In the genomic region with DNA sequence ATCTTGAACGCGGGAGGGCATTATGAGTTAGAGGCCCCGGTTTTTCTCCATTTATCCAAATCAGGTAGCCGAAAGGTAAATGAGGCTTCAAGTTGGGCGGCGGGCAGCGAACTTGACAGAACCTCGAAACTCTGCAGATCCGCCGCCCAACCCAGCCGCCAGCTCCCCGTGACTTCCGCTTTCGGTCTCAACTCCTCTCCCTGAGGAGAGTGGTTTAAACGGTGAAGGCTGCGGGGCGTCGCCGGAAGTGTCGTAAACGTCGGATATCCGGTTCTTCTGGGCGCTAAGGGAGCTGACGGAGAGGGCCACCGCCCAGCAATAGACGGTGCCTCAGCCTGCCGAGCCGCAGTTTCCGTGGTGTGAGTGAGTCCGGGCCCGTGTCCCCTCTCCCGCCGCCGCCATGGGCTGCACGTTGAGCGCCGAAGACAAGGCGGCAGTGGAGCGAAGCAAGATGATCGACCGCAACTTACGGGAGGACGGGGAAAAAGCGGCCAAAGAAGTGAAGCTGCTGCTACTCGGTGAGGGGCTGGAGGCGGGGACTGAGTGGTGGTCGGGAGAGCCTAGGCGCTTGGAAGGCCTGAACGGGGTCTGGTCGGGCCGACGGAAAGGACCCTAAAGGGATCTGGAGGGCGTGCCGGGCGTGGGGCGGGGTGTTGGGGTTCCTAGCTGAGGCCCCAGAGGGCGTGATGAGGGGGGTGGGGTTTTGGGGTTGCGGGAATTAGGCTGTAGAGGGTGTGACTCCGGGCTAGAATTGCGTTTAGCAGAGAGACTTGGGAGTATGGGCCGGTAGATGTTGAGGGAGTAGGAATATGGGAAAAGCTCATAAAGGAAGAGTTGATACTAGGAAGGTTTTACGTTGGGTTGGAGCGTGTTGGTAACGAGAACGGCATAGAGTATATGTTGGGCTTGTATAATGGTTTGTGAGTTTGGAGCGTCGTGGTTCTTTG, we compare ENCODE assay signal across 1 cellular context.
A peak's percentile ranks its signal among the peaks of the same experiment; 100 is the strongest.
TF ChIP-seq lines count a peak whose summit lies in the region.

A gene (plus strand): TSS at position 295 of the 947 bp plus-strand sequence. CDS start 106 bp downstream, at position 401.

TF ChIP-seq in H1, 55 proteins besides CTCF, POLR2A, EP300 and RAD21 (continues in another document):
- no peak for TF ChIP-seq BCL11A (IDR thresholded peaks at IDR 0.05; ENCODE audit: low read depth in 2 of 2, low read length in 2 of 2)
- no peak for TF ChIP-seq FOSL1 (IDR thresholded peaks at IDR 0.05; ENCODE audit: insufficient read depth, low read depth, low read length)
- no peak for TF ChIP-seq EZH2 (IDR thresholded peaks at IDR 0.05; ENCODE audit: low read depth, low read length, severe bottlenecking)
- TF ChIP-seq RXRA (IDR thresholded peaks at IDR 0.05; ENCODE audit: insufficient read depth, low read depth, low read length) = no peak
- peak; percentile 79 for TF ChIP-seq TAF7 (optimal IDR thresholded peaks at IDR 0.05; ENCODE audit: borderline replicate concordance, low read depth, low read length)
- peak; percentile 82 for TF ChIP-seq CREB1 (IDR thresholded peaks at IDR 0.05)
- TF ChIP-seq SIN3A (conservative IDR thresholded peaks at IDR 0.05 in 1 of 2, IDR thresholded peaks at IDR 0.05 in 1 of 2; ENCODE audit: low read depth in 1 of 2, low read length in 2 of 2) = peak in 1 of 2 experiments; percentile 76; a peak in 1 of 4 replicates
- TF ChIP-seq CHD1 (IDR thresholded peaks at IDR 0.05; ENCODE audit: low read depth, low read length) = no peak
- TF ChIP-seq ZNF274 (IDR thresholded peaks at IDR 0.05; ENCODE audit: borderline replicate concordance, extremely low read depth, low read length) = no peak
- no peak for TF ChIP-seq JUND (IDR thresholded peaks at IDR 0.05; ENCODE audit: low read length)
- no peak for TF ChIP-seq RFX5 (IDR thresholded peaks at IDR 0.05; ENCODE audit: borderline replicate concordance, low read depth, low read length)
- peak; percentile 98 for TF ChIP-seq ASH2L (IDR thresholded peaks at IDR 0.05; ENCODE audit: low read length)
- no peak for TF ChIP-seq RNF2 (IDR thresholded peaks at IDR 0.05; ENCODE audit: borderline replicate concordance, low read depth, low read length, missing control alignments, poor library complexity, severe bottlenecking)
- TF ChIP-seq TCF12 (IDR thresholded peaks at IDR 0.05; ENCODE audit: low read depth, low read length) = no peak
- TF ChIP-seq, protein P1, sequence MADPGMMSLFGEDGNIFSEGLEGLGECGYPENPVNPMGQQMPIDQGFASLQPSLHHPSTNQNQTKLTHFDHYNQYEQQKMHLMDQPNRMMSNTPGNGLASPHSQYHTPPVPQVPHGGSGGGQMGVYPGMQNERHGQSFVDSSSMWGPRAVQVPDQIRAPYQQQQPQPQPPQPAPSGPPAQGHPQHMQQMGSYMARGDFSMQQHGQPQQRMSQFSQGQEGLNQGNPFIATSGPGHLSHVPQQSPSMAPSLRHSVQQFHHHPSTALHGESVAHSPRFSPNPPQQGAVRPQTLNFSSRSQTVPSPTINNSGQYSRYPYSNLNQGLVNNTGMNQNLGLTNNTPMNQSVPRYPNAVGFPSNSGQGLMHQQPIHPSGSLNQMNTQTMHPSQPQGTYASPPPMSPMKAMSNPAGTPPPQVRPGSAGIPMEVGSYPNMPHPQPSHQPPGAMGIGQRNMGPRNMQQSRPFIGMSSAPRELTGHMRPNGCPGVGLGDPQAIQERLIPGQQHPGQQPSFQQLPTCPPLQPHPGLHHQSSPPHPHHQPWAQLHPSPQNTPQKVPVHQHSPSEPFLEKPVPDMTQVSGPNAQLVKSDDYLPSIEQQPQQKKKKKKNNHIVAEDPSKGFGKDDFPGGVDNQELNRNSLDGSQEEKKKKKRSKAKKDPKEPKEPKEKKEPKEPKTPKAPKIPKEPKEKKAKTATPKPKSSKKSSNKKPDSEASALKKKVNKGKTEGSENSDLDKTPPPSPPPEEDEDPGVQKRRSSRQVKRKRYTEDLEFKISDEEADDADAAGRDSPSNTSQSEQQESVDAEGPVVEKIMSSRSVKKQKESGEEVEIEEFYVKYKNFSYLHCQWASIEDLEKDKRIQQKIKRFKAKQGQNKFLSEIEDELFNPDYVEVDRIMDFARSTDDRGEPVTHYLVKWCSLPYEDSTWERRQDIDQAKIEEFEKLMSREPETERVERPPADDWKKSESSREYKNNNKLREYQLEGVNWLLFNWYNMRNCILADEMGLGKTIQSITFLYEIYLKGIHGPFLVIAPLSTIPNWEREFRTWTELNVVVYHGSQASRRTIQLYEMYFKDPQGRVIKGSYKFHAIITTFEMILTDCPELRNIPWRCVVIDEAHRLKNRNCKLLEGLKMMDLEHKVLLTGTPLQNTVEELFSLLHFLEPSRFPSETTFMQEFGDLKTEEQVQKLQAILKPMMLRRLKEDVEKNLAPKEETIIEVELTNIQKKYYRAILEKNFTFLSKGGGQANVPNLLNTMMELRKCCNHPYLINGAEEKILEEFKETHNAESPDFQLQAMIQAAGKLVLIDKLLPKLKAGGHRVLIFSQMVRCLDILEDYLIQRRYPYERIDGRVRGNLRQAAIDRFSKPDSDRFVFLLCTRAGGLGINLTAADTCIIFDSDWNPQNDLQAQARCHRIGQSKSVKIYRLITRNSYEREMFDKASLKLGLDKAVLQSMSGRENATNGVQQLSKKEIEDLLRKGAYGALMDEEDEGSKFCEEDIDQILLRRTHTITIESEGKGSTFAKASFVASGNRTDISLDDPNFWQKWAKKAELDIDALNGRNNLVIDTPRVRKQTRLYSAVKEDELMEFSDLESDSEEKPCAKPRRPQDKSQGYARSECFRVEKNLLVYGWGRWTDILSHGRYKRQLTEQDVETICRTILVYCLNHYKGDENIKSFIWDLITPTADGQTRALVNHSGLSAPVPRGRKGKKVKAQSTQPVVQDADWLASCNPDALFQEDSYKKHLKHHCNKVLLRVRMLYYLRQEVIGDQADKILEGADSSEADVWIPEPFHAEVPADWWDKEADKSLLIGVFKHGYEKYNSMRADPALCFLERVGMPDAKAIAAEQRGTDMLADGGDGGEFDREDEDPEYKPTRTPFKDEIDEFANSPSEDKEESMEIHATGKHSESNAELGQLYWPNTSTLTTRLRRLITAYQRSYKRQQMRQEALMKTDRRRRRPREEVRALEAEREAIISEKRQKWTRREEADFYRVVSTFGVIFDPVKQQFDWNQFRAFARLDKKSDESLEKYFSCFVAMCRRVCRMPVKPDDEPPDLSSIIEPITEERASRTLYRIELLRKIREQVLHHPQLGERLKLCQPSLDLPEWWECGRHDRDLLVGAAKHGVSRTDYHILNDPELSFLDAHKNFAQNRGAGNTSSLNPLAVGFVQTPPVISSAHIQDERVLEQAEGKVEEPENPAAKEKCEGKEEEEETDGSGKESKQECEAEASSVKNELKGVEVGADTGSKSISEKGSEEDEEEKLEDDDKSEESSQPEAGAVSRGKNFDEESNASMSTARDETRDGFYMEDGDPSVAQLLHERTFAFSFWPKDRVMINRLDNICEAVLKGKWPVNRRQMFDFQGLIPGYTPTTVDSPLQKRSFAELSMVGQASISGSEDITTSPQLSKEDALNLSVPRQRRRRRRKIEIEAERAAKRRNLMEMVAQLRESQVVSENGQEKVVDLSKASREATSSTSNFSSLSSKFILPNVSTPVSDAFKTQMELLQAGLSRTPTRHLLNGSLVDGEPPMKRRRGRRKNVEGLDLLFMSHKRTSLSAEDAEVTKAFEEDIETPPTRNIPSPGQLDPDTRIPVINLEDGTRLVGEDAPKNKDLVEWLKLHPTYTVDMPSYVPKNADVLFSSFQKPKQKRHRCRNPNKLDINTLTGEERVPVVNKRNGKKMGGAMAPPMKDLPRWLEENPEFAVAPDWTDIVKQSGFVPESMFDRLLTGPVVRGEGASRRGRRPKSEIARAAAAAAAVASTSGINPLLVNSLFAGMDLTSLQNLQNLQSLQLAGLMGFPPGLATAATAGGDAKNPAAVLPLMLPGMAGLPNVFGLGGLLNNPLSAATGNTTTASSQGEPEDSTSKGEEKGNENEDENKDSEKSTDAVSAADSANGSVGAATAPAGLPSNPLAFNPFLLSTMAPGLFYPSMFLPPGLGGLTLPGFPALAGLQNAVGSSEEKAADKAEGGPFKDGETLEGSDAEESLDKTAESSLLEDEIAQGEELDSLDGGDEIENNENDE (IDR thresholded peaks at IDR 0.05; ENCODE audit: insufficient replicate concordance, low read length) = no peak
- peak in 1 of 2 experiments; percentile 84; a peak in 1 of 4 replicates for TF ChIP-seq HDAC2 (IDR thresholded peaks at IDR 0.05; ENCODE audit: borderline replicate concordance in 1 of 2, low read depth in 2 of 2, low read length in 2 of 2)
- TF ChIP-seq CBX8 (IDR thresholded peaks at IDR 0.05; ENCODE audit: borderline replicate concordance, low read depth, low read length) = no peak
- TF ChIP-seq NANOG (IDR thresholded peaks at IDR 0.05; ENCODE audit: insufficient read depth, low read depth, low read length, poor library complexity, severe bottlenecking) = no peak
- no peak for TF ChIP-seq KDM1A (IDR thresholded peaks at IDR 0.05; ENCODE audit: borderline replicate concordance, low read length)
- no peak for TF ChIP-seq HDAC6 (IDR thresholded peaks at IDR 0.05; ENCODE audit: low read depth, low read length)
- TF ChIP-seq TBP (IDR thresholded peaks at IDR 0.05; ENCODE audit: low read depth, low read length) = peak; percentile 92
- no peak for TF ChIP-seq NRF1 (IDR thresholded peaks at IDR 0.05; ENCODE audit: low read depth, low read length)
- no peak for TF ChIP-seq TEAD4 (IDR thresholded peaks at IDR 0.05; ENCODE audit: low read depth, low read length)
- no peak for TF ChIP-seq JUN (IDR thresholded peaks at IDR 0.05; ENCODE audit: low read depth, low read length)
- no peak for TF ChIP-seq CTBP2 (IDR thresholded peaks at IDR 0.05; ENCODE audit: borderline replicate concordance, insufficient read depth, insufficient read length, low read length)
- TF ChIP-seq SAP30 (IDR thresholded peaks at IDR 0.05; ENCODE audit: insufficient read depth, insufficient replicate concordance, low read length) = no peak
- no peak for TF ChIP-seq SP4 (IDR thresholded peaks at IDR 0.05; ENCODE audit: low read length)
- peak; percentile 31; the same call in 1 of the 2 replicates for TF ChIP-seq GTF2F1 (IDR thresholded peaks at IDR 0.05; ENCODE audit: borderline replicate concordance, low read depth, low read length)
- no peak for TF ChIP-seq CHD2 (IDR thresholded peaks at IDR 0.05; ENCODE audit: low read length)
- TF ChIP-seq BRCA1 (IDR thresholded peaks at IDR 0.05; ENCODE audit: low read depth, low read length) = no peak
- TF ChIP-seq KDM5A (IDR thresholded peaks at IDR 0.05; ENCODE audit: low read length) = peak; percentile 32; the same call in 1 of the 2 replicates
- no peak for TF ChIP-seq SP2 (IDR thresholded peaks at IDR 0.05; ENCODE audit: low read length)
- TF ChIP-seq SIX5 (IDR thresholded peaks at IDR 0.05; ENCODE audit: low read depth, low read length) = no peak
- no peak for TF ChIP-seq EGR1 (IDR thresholded peaks at IDR 0.05; ENCODE audit: borderline replicate concordance, low read depth, low read length)
- TF ChIP-seq, protein P2, sequence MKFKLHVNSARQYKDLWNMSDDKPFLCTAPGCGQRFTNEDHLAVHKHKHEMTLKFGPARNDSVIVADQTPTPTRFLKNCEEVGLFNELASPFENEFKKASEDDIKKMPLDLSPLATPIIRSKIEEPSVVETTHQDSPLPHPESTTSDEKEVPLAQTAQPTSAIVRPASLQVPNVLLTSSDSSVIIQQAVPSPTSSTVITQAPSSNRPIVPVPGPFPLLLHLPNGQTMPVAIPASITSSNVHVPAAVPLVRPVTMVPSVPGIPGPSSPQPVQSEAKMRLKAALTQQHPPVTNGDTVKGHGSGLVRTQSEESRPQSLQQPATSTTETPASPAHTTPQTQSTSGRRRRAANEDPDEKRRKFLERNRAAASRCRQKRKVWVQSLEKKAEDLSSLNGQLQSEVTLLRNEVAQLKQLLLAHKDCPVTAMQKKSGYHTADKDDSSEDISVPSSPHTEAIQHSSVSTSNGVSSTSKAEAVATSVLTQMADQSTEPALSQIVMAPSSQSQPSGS (IDR thresholded peaks at IDR 0.05; ENCODE audit: low read length) = no peak
- TF ChIP-seq PHF8 (conservative IDR thresholded peaks at IDR 0.05; ENCODE audit: low read depth, low read length) = peak; percentile 91
- TF ChIP-seq BACH1 (IDR thresholded peaks at IDR 0.05; ENCODE audit: low read length) = no peak
- TF ChIP-seq POLR2AphosphoS5 (IDR thresholded peaks at IDR 0.05; ENCODE audit: low read depth, low read length) = peak; percentile 90
- TF ChIP-seq CBX5 (IDR thresholded peaks at IDR 0.05; ENCODE audit: low read depth, low read length) = no peak
- TF ChIP-seq, protein P3, sequence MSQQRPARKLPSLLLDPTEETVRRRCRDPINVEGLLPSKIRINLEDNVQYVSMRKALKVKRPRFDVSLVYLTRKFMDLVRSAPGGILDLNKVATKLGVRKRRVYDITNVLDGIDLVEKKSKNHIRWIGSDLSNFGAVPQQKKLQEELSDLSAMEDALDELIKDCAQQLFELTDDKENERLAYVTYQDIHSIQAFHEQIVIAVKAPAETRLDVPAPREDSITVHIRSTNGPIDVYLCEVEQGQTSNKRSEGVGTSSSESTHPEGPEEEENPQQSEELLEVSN (IDR thresholded peaks at IDR 0.05) = peak; percentile 31; the same call in 1 of the 2 replicates
- TF ChIP-seq KDM4A (IDR thresholded peaks at IDR 0.05; ENCODE audit: low read depth, low read length, severe bottlenecking) = peak; percentile 90
- TF ChIP-seq TAF1 (IDR thresholded peaks at IDR 0.05; ENCODE audit: low read depth, low read length) = peak; percentile 86
- TF ChIP-seq POU5F1 (IDR thresholded peaks at IDR 0.05; ENCODE audit: low read depth, low read length) = no peak
- TF ChIP-seq, protein P4, sequence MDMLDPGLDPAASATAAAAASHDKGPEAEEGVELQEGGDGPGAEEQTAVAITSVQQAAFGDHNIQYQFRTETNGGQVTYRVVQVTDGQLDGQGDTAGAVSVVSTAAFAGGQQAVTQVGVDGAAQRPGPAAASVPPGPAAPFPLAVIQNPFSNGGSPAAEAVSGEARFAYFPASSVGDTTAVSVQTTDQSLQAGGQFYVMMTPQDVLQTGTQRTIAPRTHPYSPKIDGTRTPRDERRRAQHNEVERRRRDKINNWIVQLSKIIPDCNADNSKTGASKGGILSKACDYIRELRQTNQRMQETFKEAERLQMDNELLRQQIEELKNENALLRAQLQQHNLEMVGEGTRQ (IDR thresholded peaks at IDR 0.05; ENCODE audit: low read length) = peak; percentile 61; the same call in 1 of the 2 replicates
- TF ChIP-seq CEBPB (IDR thresholded peaks at IDR 0.05; ENCODE audit: low read depth, low read length) = no peak
- no peak for TF ChIP-seq SRF (IDR thresholded peaks at IDR 0.05; ENCODE audit: low read depth, low read length)
- TF ChIP-seq SIRT6 (IDR thresholded peaks at IDR 0.05; ENCODE audit: low read length) = no peak
- TF ChIP-seq, protein P5, sequence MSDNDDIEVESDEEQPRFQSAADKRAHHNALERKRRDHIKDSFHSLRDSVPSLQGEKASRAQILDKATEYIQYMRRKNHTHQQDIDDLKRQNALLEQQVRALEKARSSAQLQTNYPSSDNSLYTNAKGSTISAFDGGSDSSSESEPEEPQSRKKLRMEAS (IDR thresholded peaks at IDR 0.05) = peak; percentile 71
- TF ChIP-seq RBBP5 (IDR thresholded peaks at IDR 0.05; ENCODE audit: borderline replicate concordance, low read depth, low read length) = peak; percentile 90
- TF ChIP-seq, protein P6, sequence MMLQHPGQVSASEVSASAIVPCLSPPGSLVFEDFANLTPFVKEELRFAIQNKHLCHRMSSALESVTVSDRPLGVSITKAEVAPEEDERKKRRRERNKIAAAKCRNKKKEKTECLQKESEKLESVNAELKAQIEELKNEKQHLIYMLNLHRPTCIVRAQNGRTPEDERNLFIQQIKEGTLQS (IDR thresholded peaks at IDR 0.05; ENCODE audit: insufficient read depth, low read depth, low read length) = no peak
- TF ChIP-seq GABPA (IDR thresholded peaks at IDR 0.05; ENCODE audit: borderline replicate concordance, insufficient read depth, low read length) = peak; percentile 93
- no peak for TF ChIP-seq SP1 (IDR thresholded peaks at IDR 0.05; ENCODE audit: low read depth, low read length)
- 0 out of 2 replicates have a peak, but pooled peaks have one; percentile 8 for TF ChIP-seq YY1 (IDR thresholded peaks at IDR 0.05; ENCODE audit: low read depth, low read length)
- TF ChIP-seq MAFK (IDR thresholded peaks at IDR 0.05; ENCODE audit: low read depth, low read length) = no peak
